ENCODE assay signal across 1 cellular context in genomic region chr14:66330916-66331315, GRCh38.
TF ChIP-seq lines count a peak whose summit lies in the region.

No MANE protein-coding gene starts in this region.

TF ChIP-seq in WTC11, 78 proteins besides CTCF, POLR2A, EP300 and RAD21 (continued from another document):
- TF ChIP-seq ERG (CRISPR knock-in tag; IDR thresholded peaks at IDR 0.05) = no peak
- no peak for TF ChIP-seq GRHL2 (CRISPR knock-in tag; IDR thresholded peaks at IDR 0.05; ENCODE audit: insufficient replicate concordance, severe bottlenecking)
- TF ChIP-seq ZNF263 (CRISPR knock-in tag; IDR thresholded peaks at IDR 0.05; ENCODE audit: low read depth) = no peak
- no peak for TF ChIP-seq NR3C1 (CRISPR knock-in tag; conservative IDR thresholded peaks at IDR 0.05; ENCODE audit: low read depth)
- TF ChIP-seq SMAD3 (CRISPR knock-in tag; IDR thresholded peaks at IDR 0.05; ENCODE audit: borderline replicate concordance) = no peak
- TF ChIP-seq ZNF317 (CRISPR knock-in tag; IDR thresholded peaks at IDR 0.05; ENCODE audit: borderline replicate concordance, low read depth) = no peak
- no peak for TF ChIP-seq FOXP4 (CRISPR knock-in tag; IDR thresholded peaks at IDR 0.05)
- no peak for TF ChIP-seq ELF4 (CRISPR knock-in tag; IDR thresholded peaks at IDR 0.05; ENCODE audit: low read depth)
- TF ChIP-seq OVOL2 (CRISPR knock-in tag; IDR thresholded peaks at IDR 0.05; ENCODE audit: borderline replicate concordance) = no peak
- TF ChIP-seq ZNF532 (CRISPR knock-in tag; IDR thresholded peaks at IDR 0.05; ENCODE audit: borderline replicate concordance) = no peak
- TF ChIP-seq SP1 (CRISPR knock-in tag; conservative IDR thresholded peaks at IDR 0.05) = no peak
- no peak for TF ChIP-seq NFE2L1 (CRISPR knock-in tag; IDR thresholded peaks at IDR 0.05)
